Comparison of ENCODE assay signal across 14 cellular contexts in genomic region chr22:40202225-40202944, GRCh38. TPM values are rescaled to one million over a fixed set of nuclear protein-coding genes. Genes with fewer than 3 reads are reported as not detected.
DNase-seq lines count a peak whose midpoint lies in the region; ATAC-seq and TF ChIP-seq lines count a peak whose summit lies in the region.
"Had no signal": no experiment of that assay in that cellular context is flagged by ENCODE, and none has a peak within 500 bp of the region (broad histone marks: within the 10 kb centered on the region; RNA-seq: fewer than 3 reads in every experiment).

No MANE protein-coding gene starts in this region.

- no peak overlapping the region for H3K4me3 Mint-ChIP-seq in T-helper 2 cell treated with Interferon-gamma antibody and Interleukin-4, amounts not matched to agents 5 μg/mL and 100 μg/mL, for 36 hours
- H3K4me3 Mint-ChIP-seq in osteocyte (ENCODE audit: unreplicated experiment), result no peak overlapping the region

- H3K27me3 ChIP-seq in cardiac muscle cell (no peaks in the 10 kb centered on the region), thymus (ENCODE audit: control insufficient read depth, insufficient read depth) (no peaks in the 10 kb centered on the region)
- H3K27me3 ChIP-seq in effector memory CD4-positive, alpha-beta T cell (replicated peaks; ENCODE audit: control insufficient read depth, insufficient read depth, low read length, poor library complexity, severe bottlenecking), result no peaks in the 10 kb centered on the region
- H3K27me3 ChIP-seq: breast epithelium had no signal

- intact Hi-C loops in cardiac septum (cut with DNase I), result no loop called here

- H3K9me3 ChIP-seq in cardiac muscle cell (ENCODE audit: low read depth) (no peaks in the 10 kb centered on the region), thymus (ENCODE audit: control insufficient read depth) (no peaks in the 10 kb centered on the region)
- no peaks in the 10 kb centered on the region for H3K9me3 ChIP-seq in effector memory CD4-positive, alpha-beta T cell (ENCODE audit: control insufficient read depth, low read length)
- H3K9me3 ChIP-seq: breast epithelium had no signal

- H3K4me1 ChIP-seq in cardiac muscle cell (ENCODE audit: low read depth) (peaks cover 16% of the 10 kb centered on the region), thymus (ENCODE audit: control insufficient read depth, insufficient read depth, low read length) (peaks cover 9% of the 10 kb centered on the region)
- H3K4me1 ChIP-seq in effector memory CD4-positive, alpha-beta T cell (ENCODE audit: control insufficient read depth, insufficient read depth, low read length, poor library complexity, severe bottlenecking), result peaks cover 35% of the 10 kb centered on the region

- DNase-seq in cardiac muscle cell (ENCODE audit: low read depth in 1 of 2, low spot score in 1 of 2) (peak in 1 of 2 donors; percentile 36), cardiac septum (ENCODE audit: low spot score) (no peak), NCI-H2029 (lab: John Stamatoyannopoulos, UW) (peak; percentile 53), osteocyte (ENCODE audit: extremely low spot score, unreplicated experiment) (no peak)
- no peak for DNase-seq in effector memory CD4-positive, alpha-beta T cell
- DNase-seq in T-helper 2 cell treated with Interferon-gamma antibody and Interleukin-4, amounts not matched to agents 5 μg/mL and 100 μg/mL, for 36 hours (ENCODE audit: low spot score), result no peak
- DNase-seq: GM23248; mesendoderm; NCI-H1436; stimulated activated CD4-positive, alpha-beta T cell treated with anti-CD3 and anti-CD28 coated beads, Interleukin-4, amount 100 ng/mL, for 4 hours; T-helper 1 cell had no signal

- no peak for ATAC-seq in GM21515 (IDR thresholded peaks at IDR 0.05; ENCODE audit: unreplicated experiment)

- no peak for TF ChIP-seq CTCF in cardiac muscle cell (IDR thresholded peaks at IDR 0.05; ENCODE audit: low read depth, low read length)
- TF ChIP-seq CTCF in osteocyte (IDR thresholded peaks at IDR 0.05), result no peak

- H3K36me3 Mint-ChIP-seq in T-helper 2 cell treated with Interferon-gamma antibody and Interleukin-4, amounts not matched to agents 5 μg/mL and 100 μg/mL, for 36 hours (ENCODE audit: low read depth), result peaks cover 10% of the 10 kb centered on the region
- peaks cover 4% of the 10 kb centered on the region for H3K36me3 Mint-ChIP-seq in osteocyte (ENCODE audit: unreplicated experiment)

- no peak overlapping the region for H3K4me3 ChIP-seq in cardiac muscle cell
- no peak overlapping the region for H3K4me3 ChIP-seq in effector memory CD4-positive, alpha-beta T cell (ENCODE audit: insufficient read depth, low read depth, low read length, poor library complexity, severe bottlenecking)
- no peak overlapping the region for H3K4me3 ChIP-seq in thymus (ENCODE audit: low read length)
- H3K4me3 ChIP-seq: breast epithelium had no signal

- H3K36me3 ChIP-seq in cardiac muscle cell (no peaks in the 10 kb centered on the region), thymus (ENCODE audit: control insufficient read depth, insufficient read depth) (peaks cover 7% of the 10 kb centered on the region)
- H3K36me3 ChIP-seq in effector memory CD4-positive, alpha-beta T cell (ENCODE audit: control insufficient read depth, insufficient read depth, low read length), result no peaks in the 10 kb centered on the region
- H3K36me3 ChIP-seq: breast epithelium had no signal

- 91% methylated on average over 9 of the region's 9 CpGs for WGBS in thymus

- H3K9me3 Mint-ChIP-seq in T-helper 2 cell treated with Interferon-gamma antibody and Interleukin-4, amounts not matched to agents 5 μg/mL and 100 μg/mL, for 36 hours, result no peaks in the 10 kb centered on the region
- no peaks in the 10 kb centered on the region for H3K9me3 Mint-ChIP-seq in osteocyte (ENCODE audit: unreplicated experiment)

- peak overlapping the region; percentile 60 for H3K27ac ChIP-seq in cardiac muscle cell
- peak overlapping the region; percentile 48 for H3K27ac ChIP-seq in effector memory CD4-positive, alpha-beta T cell (ENCODE audit: insufficient read depth, low read length, poor library complexity, severe bottlenecking)
- peak overlapping the region; percentile 73 for H3K27ac ChIP-seq in thymus (ENCODE audit: low read depth)

- no peaks in the 10 kb centered on the region for H3K27me3 Mint-ChIP-seq in T-helper 2 cell treated with Interferon-gamma antibody and Interleukin-4, amounts not matched to agents 5 μg/mL and 100 μg/mL, for 36 hours (ENCODE audit: low read depth)
- no peaks in the 10 kb centered on the region for H3K27me3 Mint-ChIP-seq in osteocyte (ENCODE audit: unreplicated experiment)

- peaks cover 35% of the 10 kb centered on the region for H3K4me1 Mint-ChIP-seq in T-helper 2 cell treated with Interferon-gamma antibody and Interleukin-4, amounts not matched to agents 5 μg/mL and 100 μg/mL, for 36 hours (ENCODE audit: low read depth)
- H3K4me1 Mint-ChIP-seq in osteocyte (ENCODE audit: unreplicated experiment), result peaks cover 48% of the 10 kb centered on the region

- H3K27ac Mint-ChIP-seq in T-helper 2 cell treated with Interferon-gamma antibody and Interleukin-4, amounts not matched to agents 5 μg/mL and 100 μg/mL, for 36 hours, result no peak overlapping the region
- H3K27ac Mint-ChIP-seq in osteocyte (ENCODE audit: unreplicated experiment), result no peak overlapping the region

RNA-seq across cellular contexts. Expression of gene TNRC6B, which starts 24.7 kb away (rescaled TPM):
- total RNA-seq in cardiac muscle cell, result 39.6 and 61.1 TPM in 2 replicates
- 50.2 and 73.2 TPM in 2 replicates for polyA plus RNA-seq in cardiac muscle cell
- 40.2 TPM for total RNA-seq in cardiac septum
- polyA plus RNA-seq in thymus, result 13.3 TPM
- total RNA-seq in osteocyte, result 47.4 and 50.3 TPM in 2 replicates
